ENCODE assay signal across 12 cellular contexts in genomic region chr5:132473608-132474007, GRCh38. TPM values are rescaled to one million over a fixed set of nuclear protein-coding genes. Genes with fewer than 3 reads are reported as not detected.
DNase-seq lines count a peak whose midpoint lies in the region; ATAC-seq and TF ChIP-seq lines count a peak whose summit lies in the region.
"Had no signal": no experiment of that assay in that cellular context is flagged by ENCODE, and none has a peak within 500 bp of the region (broad histone marks: within the 10 kb centered on the region; RNA-seq: fewer than 3 reads in every experiment).

No MANE protein-coding gene starts in this region.

- H3K4me3 ChIP-seq in lower lobe of right lung (no peak overlapping the region), thymus (ENCODE audit: low read length) (no peak overlapping the region), vagina (no peak overlapping the region)
- H3K4me3 ChIP-seq: psoas muscle had no signal

- ATAC-seq in lower lobe of right lung, result no peak
- ATAC-seq: psoas muscle had no signal

- TF ChIP-seq CTCF in lower lobe of right lung (IDR thresholded peaks at IDR 0.05) (no peak), GM13976 (IDR thresholded peaks at IDR 0.05; ENCODE audit: borderline replicate concordance, control extremely low read depth, extremely low read depth, insufficient read depth, missing control alignments) (no peak), vagina (IDR thresholded peaks at IDR 0.05) (no peak)

- peaks cover 72% of the 10 kb centered on the region for H3K4me1 ChIP-seq in lower lobe of right lung
- peaks cover 25% of the 10 kb centered on the region for H3K4me1 ChIP-seq in thymus (ENCODE audit: control insufficient read depth, insufficient read depth, low read length)
- peaks cover 60% of the 10 kb centered on the region for H3K4me1 ChIP-seq in vagina

- intact Hi-C loops in lower lobe of right lung (cut with DNase I) (no loop called here), vagina (cut with DNase I) (no loop called here)

- no peaks in the 10 kb centered on the region for H3K9me3 ChIP-seq in lower lobe of right lung
- H3K9me3 ChIP-seq in thymus (ENCODE audit: control insufficient read depth), result no peaks in the 10 kb centered on the region
- H3K9me3 ChIP-seq in vagina, result no peaks in the 10 kb centered on the region
- H3K9me3 ChIP-seq: psoas muscle had no signal

- 100% methylated on average over 1 of the region's 1 CpG for WGBS in thymus

- peak overlapping the region; percentile 61 for H3K27ac ChIP-seq in lower lobe of right lung
- H3K27ac ChIP-seq in thymus (ENCODE audit: low read depth), result peak overlapping the region; percentile 33
- H3K27ac ChIP-seq in vagina, result no peak overlapping the region
- H3K27ac ChIP-seq: psoas muscle had no signal

- H3K27me3 ChIP-seq in lower lobe of right lung (ENCODE audit: low read depth) (no peaks in the 10 kb centered on the region), thymus (ENCODE audit: control insufficient read depth, insufficient read depth) (no peaks in the 10 kb centered on the region), vagina (no peaks in the 10 kb centered on the region)

- in situ Hi-C loops in GM13976 (cut with MboI; ENCODE audit: low sequenced_read_pairs, unreplicated experiment), result no loop called here

- peak; percentile 1 for DNase-seq in activated CD4-positive, alpha-beta T cell treated with anti-CD3 and anti-CD28 coated beads for 48 hours
- no peak for DNase-seq in activated CD4-positive, alpha-beta T cell treated with anti-CD3 and anti-CD28 coated beads, Interleukin-2, amount 50 U/mL, for 1 hour
- peak; percentile 20 to 26 for DNase-seq in activated T-cell treated with anti-CD3 and anti-CD28 coated beads, Interleukin-2, amount 50 U/mL, for 48 hours
- DNase-seq in lower lobe of right lung (no peak), GM13976 (ENCODE audit: low spot score) (no peak), vagina (ENCODE audit: extremely low spot score in 2 of 2) (no peak), NCI-H1436 (lab: John Stamatoyannopoulos, UW) (no peak)
- DNase-seq: GOT3, hippocampal formation, NCI-H226, psoas muscle had no signal

- TF ChIP-seq POLR2A in vagina (IDR thresholded peaks at IDR 0.05), result no peak

- H3K36me3 ChIP-seq in lower lobe of right lung (peaks cover 10% of the 10 kb centered on the region), thymus (ENCODE audit: control insufficient read depth, insufficient read depth) (peaks cover 11% of the 10 kb centered on the region), vagina (no peaks in the 10 kb centered on the region)

RNA-seq across cellular contexts. Expression of gene IRF1, which starts 17.0 kb away (rescaled TPM):
- total RNA-seq in lower lobe of right lung, result 81.2 TPM
- 47.7 TPM for polyA plus RNA-seq in thymus
- total RNA-seq in vagina, result 49.8 TPM

Comparison
In these comparisons a context has a peak if more than half of its experiments do, and no peak if none do; other contexts are left out.
1. DNase-seq: peak in activated CD4-positive, alpha-beta T cell treated with anti-CD3 and anti-CD28 coated beads for 48 hours (single experiment) and activated T-cell treated with anti-CD3 and anti-CD28 coated beads, Interleukin-2, amount 50 U/mL, for 48 hours (2 of 2); none in activated CD4-positive, alpha-beta T cell treated with anti-CD3 and anti-CD28 coated beads, Interleukin-2, amount 50 U/mL, for 1 hour (single experiment), lower lobe of right lung (single experiment), GM13976 (single experiment), vagina (0 of 2) and NCI-H1436 (single experiment).